Comparison of ENCODE assay signal across 13 cellular contexts in the genomic region with DNA sequence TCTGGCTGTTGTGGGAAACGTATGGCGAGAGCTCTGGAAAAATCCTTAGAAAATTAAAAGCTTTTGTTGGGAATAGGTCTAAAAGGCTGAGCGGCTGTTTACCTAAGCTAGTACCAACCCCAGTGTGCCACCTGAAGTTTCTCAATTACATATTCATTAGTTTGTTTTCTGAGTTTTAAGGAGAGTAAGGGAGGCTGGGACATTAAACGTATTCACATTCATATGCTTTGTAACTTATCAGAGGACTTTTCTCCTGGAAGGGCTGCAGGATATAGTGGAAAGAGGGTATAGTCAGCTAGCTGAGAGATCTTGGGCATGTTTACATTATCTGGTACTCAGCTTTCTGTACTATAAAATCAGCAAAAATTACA. TPM values are rescaled to one million over a fixed set of nuclear protein-coding genes. Genes with fewer than 3 reads are reported as not detected.
A peak's percentile ranks its signal among the peaks of the same experiment; 100 is the strongest.
DNase-seq lines count a peak whose midpoint lies in the region; ATAC-seq and TF ChIP-seq lines count a peak whose summit lies in the region.
"Had no signal": no experiment of that assay in that cellular context is flagged by ENCODE, and none has a peak within 500 bp of the region (broad histone marks: within the 10 kb centered on the region; RNA-seq: fewer than 3 reads in every experiment).

No MANE protein-coding gene starts in this region.

- no peak overlapping the region for H3K27ac ChIP-seq in Karpas-422 (ENCODE audit: low read length)
- H3K27ac ChIP-seq in coronary artery = peak overlapping the region; percentile 89 to 96

- H3K36me3 ChIP-seq in Karpas-422 (ENCODE audit: insufficient read depth, low read length) = 0 out of 2 replicates have a peak, but pooled peaks cover 2% of the 10 kb centered on the region
- H3K36me3 ChIP-seq: sigmoid colon had no signal

- peaks cover 4% of the 10 kb centered on the region; the same call in 1 of the 2 replicates for H4K20me1 ChIP-seq in Karpas-422 (ENCODE audit: insufficient read depth, low read depth, low read length)

- peak overlapping the region; percentile 85 for H3K4me3 Mint-ChIP-seq in mesothelial cell of epicardium
- H3K4me3 Mint-ChIP-seq in activated naive CD8-positive, alpha-beta T cell treated with anti-CD3 and anti-CD28 coated beads, Interleukin-2, amount 50 U/mL, for 24 hours = no peak overlapping the region
- H3K4me3 Mint-ChIP-seq: stimulated activated naive CD8-positive, alpha-beta T cell treated with anti-CD3 and anti-CD28 coated beads, Interleukin-15, amount 100 ng/mL, for 72 hours had no signal

- no peaks in the 10 kb centered on the region for H3K9me3 ChIP-seq in Karpas-422 (ENCODE audit: low read length)
- H3K9me3 ChIP-seq: sigmoid colon had no signal

- no peak overlapping the region for H3K4me3 ChIP-seq in Karpas-422 (ENCODE audit: low read length)
- H3K4me3 ChIP-seq in coronary artery = peak overlapping the region; percentile 85

- H3K9me3 Mint-ChIP-seq in mesothelial cell of epicardium = peaks cover 4% of the 10 kb centered on the region
- H3K9me3 Mint-ChIP-seq in activated naive CD8-positive, alpha-beta T cell treated with anti-CD3 and anti-CD28 coated beads, Interleukin-2, amount 50 U/mL, for 24 hours = no peaks in the 10 kb centered on the region
- H3K9me3 Mint-ChIP-seq: stimulated activated naive CD8-positive, alpha-beta T cell treated with anti-CD3 and anti-CD28 coated beads, Interleukin-15, amount 100 ng/mL, for 72 hours had no signal

- ATAC-seq in HG03520 (IDR thresholded peaks at IDR 0.05; ENCODE audit: unreplicated experiment) (no peak), omental fat pad (ENCODE audit: low FRiP score) (no peak)
- no peak for ATAC-seq in activated naive CD8-positive, alpha-beta T cell treated with anti-CD3 and anti-CD28 coated beads, Interleukin-2, amount 50 U/mL, for 24 hours
- ATAC-seq: stimulated activated naive CD8-positive, alpha-beta T cell treated with anti-CD3 and anti-CD28 coated beads, Interleukin-15, amount 100 ng/mL, for 72 hours had no signal

- peak overlapping the region; percentile 98 for H3K27ac Mint-ChIP-seq in mesothelial cell of epicardium
- no peak overlapping the region for H3K27ac Mint-ChIP-seq in activated naive CD8-positive, alpha-beta T cell treated with anti-CD3 and anti-CD28 coated beads, Interleukin-2, amount 50 U/mL, for 24 hours
- H3K27ac Mint-ChIP-seq: CD4-positive, alpha-beta memory T cell; stimulated activated naive CD8-positive, alpha-beta T cell treated with anti-CD3 and anti-CD28 coated beads, Interleukin-15, amount 100 ng/mL, for 72 hours had no signal

- no peak overlapping the region for H3K4me2 ChIP-seq in Karpas-422 (ENCODE audit: low read depth, low read length, poor library complexity, severe bottlenecking)

- no peak overlapping the region for H2AFZ ChIP-seq in Karpas-422 (ENCODE audit: low read length)

- H3K36me3 Mint-ChIP-seq in mesothelial cell of epicardium = no peaks in the 10 kb centered on the region
- H3K36me3 Mint-ChIP-seq in activated naive CD8-positive, alpha-beta T cell treated with anti-CD3 and anti-CD28 coated beads, Interleukin-2, amount 50 U/mL, for 24 hours (ENCODE audit: low read depth) = no peaks in the 10 kb centered on the region
- H3K36me3 Mint-ChIP-seq: CD4-positive, alpha-beta memory T cell had no signal

- no peaks in the 10 kb centered on the region for H3K9me2 ChIP-seq in Karpas-422 (replicated peaks; ENCODE audit: insufficient read depth, low read length)

- H3K79me2 ChIP-seq in Karpas-422 (ENCODE audit: low read length) = peaks cover 31% of the 10 kb centered on the region

- H3K9ac ChIP-seq in Karpas-422 (ENCODE audit: low read length) = no peak overlapping the region

- no peaks in the 10 kb centered on the region for H3K27me3 ChIP-seq in Karpas-422 (ENCODE audit: low read length)
- H3K27me3 ChIP-seq: sigmoid colon had no signal

- H3K4me1 Mint-ChIP-seq in mesothelial cell of epicardium = peaks cover 36% of the 10 kb centered on the region
- H3K4me1 Mint-ChIP-seq in activated naive CD8-positive, alpha-beta T cell treated with anti-CD3 and anti-CD28 coated beads, Interleukin-2, amount 50 U/mL, for 24 hours = peaks cover 17% of the 10 kb centered on the region

- no peaks in the 10 kb centered on the region for H3K27me3 Mint-ChIP-seq in mesothelial cell of epicardium (ENCODE audit: low read depth)
- H3K27me3 Mint-ChIP-seq in activated naive CD8-positive, alpha-beta T cell treated with anti-CD3 and anti-CD28 coated beads, Interleukin-2, amount 50 U/mL, for 24 hours = peaks cover 53% of the 10 kb centered on the region

- TF ChIP-seq CTCF in coronary artery (IDR thresholded peaks at IDR 0.05) (no peak), mesothelial cell of epicardium (IDR thresholded peaks at IDR 0.05; ENCODE audit: unreplicated experiment) (no peak), omental fat pad (IDR thresholded peaks at IDR 0.05) (no peak)

- DNase-seq in A172 (ENCODE audit: low spot score) (peak; percentile 19), Karpas-422 (peak; percentile 36), coronary artery (ENCODE audit: low spot score) (no peak), mesothelial cell of epicardium (ENCODE audit: low spot score in 2 of 2, unreplicated experiment in 2 of 2) (no peak), omental fat pad (ENCODE audit: low spot score) (no peak), glomerular visceral epithelial cell (ENCODE audit: extremely low spot score) (no peak)
- DNase-seq in activated naive CD8-positive, alpha-beta T cell treated with anti-CD3 and anti-CD28 coated beads, Interleukin-2, amount 50 U/mL, for 24 hours = no peak
- DNase-seq: activated CD8-positive, alpha-beta memory T cell treated with anti-CD3 and anti-CD28 coated beads, Interleukin-2, amount 50 U/mL, for 48 hours; CD4-positive, alpha-beta memory T cell; RPMI8226; sigmoid colon; stimulated activated naive CD8-positive, alpha-beta T cell treated with anti-CD3 and anti-CD28 coated beads, Interleukin-15, amount 100 ng/mL, for 72 hours had no signal

- H3K4me1 ChIP-seq in Karpas-422 (ENCODE audit: low read length) = peaks cover 15% of the 10 kb centered on the region

RNA-seq across cellular contexts. Expression of a gene that starts 1.5 kb away (rescaled TPM):
- total RNA-seq in A172 (2014; rRNA removed; shearing (Covaris generic)) = 63.2 and 75.2 TPM in 2 replicates
- total RNA-seq in Karpas-422 (2014; rRNA removed; shearing (Covaris generic); ENCODE audit: low replicate concordance) = 83.2 and 184 TPM in 2 replicates
- total RNA-seq in mesothelial cell of epicardium = 205 to 229 TPM (median 211 TPM) in 3 replicates
- 10 to 100 TPM; 28.6 to 48.0 (median 36.4) TPM for total RNA-seq in omental fat pad

Comparison
In these comparisons a context has a peak if more than half of its experiments do, and no peak if none do; other contexts are left out.
1. DNase-seq: peak in A172 (single experiment) and Karpas-422 (single experiment); none in coronary artery (single experiment), mesothelial cell of epicardium (0 of 2), omental fat pad (single experiment), glomerular visceral epithelial cell (single experiment) and activated naive CD8-positive, alpha-beta T cell treated with anti-CD3 and anti-CD28 coated beads, Interleukin-2, amount 50 U/mL, for 24 hours (single experiment).